Comparison of ENCODE assay signal across 16 cellular contexts in the genomic region with DNA sequence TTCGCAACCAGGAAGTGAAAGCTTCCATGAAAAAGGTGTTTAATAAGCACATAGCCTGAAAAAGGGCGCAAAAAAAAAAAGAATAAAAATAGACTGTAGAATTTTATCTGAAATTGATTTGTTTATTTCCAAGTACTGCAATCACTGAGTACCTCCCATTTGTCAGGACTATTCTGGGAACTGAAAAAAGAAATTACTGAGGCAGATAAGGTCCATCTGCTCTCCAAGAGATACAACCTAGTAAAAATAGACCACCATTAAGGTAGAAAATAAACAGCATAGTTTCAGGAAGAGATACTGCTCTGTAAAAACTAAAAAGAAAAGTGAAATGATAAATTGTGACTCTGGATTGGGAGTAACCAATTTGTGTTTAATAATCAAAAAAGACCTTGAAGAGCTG.
DNase-seq lines count a peak whose midpoint lies in the region; ATAC-seq lines count a peak whose summit lies in the region.
"Had no signal": no experiment of that assay in that cellular context is flagged by ENCODE, and none has a peak within 500 bp of the region (broad histone marks: within the 10 kb centered on the region; RNA-seq: fewer than 3 reads in every experiment).

No MANE protein-coding gene starts in this region.

- peak overlapping the region; percentile 63 for H3K4me3 ChIP-seq in endocrine pancreas (ENCODE audit: control insufficient read depth, insufficient read depth, low read length)
- H3K4me3 ChIP-seq: GM23338, HAP-1 had no signal

- no peaks in the 10 kb centered on the region for H3K9me3 ChIP-seq in endocrine pancreas (ENCODE audit: control insufficient read depth, low read length)

- no peaks in the 10 kb centered on the region for H3K36me3 ChIP-seq in endocrine pancreas (ENCODE audit: control insufficient read depth, insufficient read depth, low read length)
- H3K36me3 ChIP-seq: HAP-1 had no signal

- no peak overlapping the region for H3K9ac ChIP-seq in endocrine pancreas (ENCODE audit: control insufficient read depth, insufficient read depth, low read length)

- H3K27me3 ChIP-seq in endocrine pancreas (ENCODE audit: control insufficient read depth, insufficient read depth, low read length) = no peaks in the 10 kb centered on the region

- ATAC-seq in HG03342 (IDR thresholded peaks at IDR 0.05; ENCODE audit: unreplicated experiment) = no peak
- ATAC-seq: GM23338 had no signal

- H3K4me1 ChIP-seq in endocrine pancreas (ENCODE audit: control insufficient read depth, insufficient read depth, low read length) = peaks cover 5% of the 10 kb centered on the region
- H3K4me1 ChIP-seq: HAP-1 had no signal

- DNase-seq in NCI-H1694 (lab: John Stamatoyannopoulos, UW) (peak; percentile 29), NCI-H2171 (lab: John Stamatoyannopoulos, UW) (peak; percentile 40), NCI-H2196 (lab: John Stamatoyannopoulos, UW; ENCODE audit: unreplicated experiment) (no peak), globus pallidus (ENCODE audit: low spot score) (no peak)
- DNase-seq: C1 segment of cervical spinal cord; Calu3; CD4-positive, alpha-beta memory T cell; COR-L47; DMS79; EL; GF-D8; HFFc6 had no signal

Comparison
In these comparisons a context has a peak if more than half of its experiments do, and no peak if none do; other contexts are left out.
1. DNase-seq: peak in NCI-H1694 (single experiment) and NCI-H2171 (single experiment); none in NCI-H2196 (single experiment) and globus pallidus (single experiment).